Comparison of ENCODE assay signal across 8 cellular contexts in the genomic region with DNA sequence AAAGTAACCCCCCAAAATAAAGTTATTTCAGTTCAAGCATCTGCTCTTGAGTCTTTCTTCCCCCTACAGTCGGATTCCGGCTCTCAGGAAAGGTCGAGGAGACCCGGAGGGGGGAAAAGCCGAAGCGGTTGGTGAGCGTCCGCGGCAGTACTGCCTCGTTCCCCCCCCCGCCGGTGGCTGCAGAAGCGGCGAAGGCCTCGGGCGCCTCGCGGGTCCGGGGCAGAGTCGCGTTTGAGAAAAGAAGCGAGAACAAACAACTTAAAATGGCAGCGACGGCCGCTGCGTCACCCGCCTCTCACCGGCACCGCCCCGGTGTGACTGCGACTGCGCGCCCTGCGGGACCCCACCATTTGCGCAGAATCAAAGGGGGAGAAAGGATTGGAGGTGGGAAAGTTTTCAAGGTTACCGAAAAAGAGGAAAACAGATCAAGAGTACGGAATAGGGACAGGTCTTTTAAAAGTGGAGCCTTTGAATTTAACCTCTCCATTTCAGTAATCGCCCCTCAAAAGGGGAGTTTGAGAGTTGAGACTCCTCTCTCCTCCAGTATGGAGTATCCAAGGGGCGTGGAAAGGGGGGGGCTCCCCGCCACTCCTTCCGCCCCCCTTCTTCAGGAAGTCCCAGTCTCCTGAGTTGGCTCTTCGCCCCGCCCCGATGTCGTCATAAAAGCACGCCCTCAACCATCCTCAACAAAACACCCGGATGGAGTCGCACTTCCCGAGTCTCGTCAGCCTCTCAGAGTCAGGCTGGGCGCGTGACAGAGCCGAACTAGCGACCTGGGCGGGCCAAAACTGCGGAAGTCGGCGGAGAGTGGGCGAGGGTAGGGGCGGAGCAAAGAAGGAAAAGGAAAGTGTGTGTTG. TPM values are rescaled to one million over a fixed set of nuclear protein-coding genes. Genes with fewer than 3 reads are reported as not detected.
A peak's percentile ranks its signal among the peaks of the same experiment; 100 is the strongest.
DNase-seq lines count a peak whose midpoint lies in the region; ATAC-seq and TF ChIP-seq lines count a peak whose summit lies in the region.

No MANE protein-coding gene starts in this region.

- no peaks in the 10 kb centered on the region for H3K9me3 Mint-ChIP-seq in activated T-helper 2 cell treated with anti-CD3 and anti-CD28 coated beads, Interferon-gamma antibody, Interleukin-2, Interleukin-4, amounts not matched to agents 10 μg/mL and 5 μg/mL and 100 μg/mL, durations not matched to agents 14 hours and 24 hours and 36 hours
- H3K9me3 Mint-ChIP-seq in naive B cell: peaks cover 0 to 2% (median 0%) of the 10 kb centered on the region in 7 donors
- no peaks in the 10 kb centered on the region for H3K9me3 Mint-ChIP-seq in stimulated activated effector memory CD8-positive, alpha-beta T cell treated with anti-CD3 and anti-CD28 coated beads, Interleukin-12 subunit alpha, Interleukin-12 subunit beta, amount 100 ng/mL, for 72 hours

- no peaks in the 10 kb centered on the region for H3K4me1 ChIP-seq in fibroblast of lung (ENCODE audit: control insufficient read depth, extremely low read depth, insufficient read depth, low read length)

- no peak for TF ChIP-seq CTCF in LNCaP clone FGC (IDR thresholded peaks at IDR 0.05; ENCODE audit: control insufficient read depth, extremely low read depth, insufficient read depth)
- TF ChIP-seq CTCF in fibroblast of lung (conservative IDR thresholded peaks at IDR 0.05 in 1 of 2, IDR thresholded peaks at IDR 0.05 in 1 of 2; ENCODE audit: low read depth in 1 of 2, low read length in 2 of 2): no peak

- peak overlapping the region; percentile 81 for H3K4me2 ChIP-seq in fibroblast of lung (ENCODE audit: extremely low read depth, insufficient read depth, low read length)

- H3K4me3 Mint-ChIP-seq in activated T-helper 2 cell treated with anti-CD3 and anti-CD28 coated beads, Interferon-gamma antibody, Interleukin-2, Interleukin-4, amounts not matched to agents 10 μg/mL and 5 μg/mL and 100 μg/mL, durations not matched to agents 14 hours and 24 hours and 36 hours (ENCODE audit: low read depth): peak overlapping the region; percentile 99
- peak overlapping the region; percentile 90 to 100 (median 96) for H3K4me3 Mint-ChIP-seq in naive B cell
- peak overlapping the region; percentile 99 for H3K4me3 Mint-ChIP-seq in stimulated activated effector memory CD8-positive, alpha-beta T cell treated with anti-CD3 and anti-CD28 coated beads, Interleukin-12 subunit alpha, Interleukin-12 subunit beta, amount 100 ng/mL, for 72 hours

- H3K27ac ChIP-seq in fibroblast of lung (ENCODE audit: insufficient read depth, low read length): peak overlapping the region; percentile 97

- H2AFZ ChIP-seq in fibroblast of lung (ENCODE audit: low read length): peak overlapping the region; percentile 76

- no peaks in the 10 kb centered on the region for H3K27me3 Mint-ChIP-seq in activated T-helper 2 cell treated with anti-CD3 and anti-CD28 coated beads, Interferon-gamma antibody, Interleukin-2, Interleukin-4, amounts not matched to agents 10 μg/mL and 5 μg/mL and 100 μg/mL, durations not matched to agents 14 hours and 24 hours and 36 hours (ENCODE audit: low read depth)
- no peaks in the 10 kb centered on the region for H3K27me3 Mint-ChIP-seq in naive B cell

- peak; percentile 78 to 83 for ATAC-seq in naive B cell (ENCODE audit: low read depth in 2 of 2)
- peak; percentile 91 for ATAC-seq in stimulated activated effector memory CD8-positive, alpha-beta T cell treated with anti-CD3 and anti-CD28 coated beads, Interleukin-12 subunit alpha, Interleukin-12 subunit beta, amount 100 ng/mL, for 72 hours

- peak overlapping the region; percentile 98 for H3K4me3 ChIP-seq in LNCaP clone FGC (ENCODE audit: low read depth, low read length)
- H3K4me3 ChIP-seq in fibroblast of lung (replicated peaks in 1 of 4; ENCODE audit: control extremely low read depth in 1 of 4, insufficient read depth in 1 of 4, low read depth in 3 of 4, low read length in 4 of 4): peak overlapping the region; percentile 61 to 95 (median 91)

- no peaks in the 10 kb centered on the region for H3K27me3 ChIP-seq in fibroblast of lung (ENCODE audit: control insufficient read depth, insufficient read depth, low read length)

- intact Hi-C loops in activated T-helper 2 cell treated with anti-CD3 and anti-CD28 coated beads, Interferon-gamma antibody, Interleukin-2, Interleukin-4, amounts not matched to agents 10 μg/mL and 5 μg/mL and 100 μg/mL, durations not matched to agents 14 hours and 24 hours and 36 hours (cut with micrococcal nuclease): loop anchor here (1.0 kb wide), 3 partner anchors 22 to 55 kb away; a partner anchor contains a TSS

- peak overlapping the region; percentile 100 for H3K27ac Mint-ChIP-seq in activated T-helper 2 cell treated with anti-CD3 and anti-CD28 coated beads, Interferon-gamma antibody, Interleukin-2, Interleukin-4, amounts not matched to agents 10 μg/mL and 5 μg/mL and 100 μg/mL, durations not matched to agents 14 hours and 24 hours and 36 hours
- H3K27ac Mint-ChIP-seq in naive B cell: peak overlapping the region; percentile 98 to 100 (median 100)
- H3K27ac Mint-ChIP-seq in stimulated activated effector memory CD8-positive, alpha-beta T cell treated with anti-CD3 and anti-CD28 coated beads, Interleukin-12 subunit alpha, Interleukin-12 subunit beta, amount 100 ng/mL, for 72 hours: peak overlapping the region; percentile 99

- H4K20me1 ChIP-seq in fibroblast of lung (ENCODE audit: control insufficient read depth, extremely low read depth, insufficient read depth, low read length): peaks cover 5% of the 10 kb centered on the region

- H3K36me3 ChIP-seq in fibroblast of lung (ENCODE audit: control insufficient read depth, insufficient read depth, low read length): no peaks in the 10 kb centered on the region

- H3K4me1 Mint-ChIP-seq in activated T-helper 2 cell treated with anti-CD3 and anti-CD28 coated beads, Interferon-gamma antibody, Interleukin-2, Interleukin-4, amounts not matched to agents 10 μg/mL and 5 μg/mL and 100 μg/mL, durations not matched to agents 14 hours and 24 hours and 36 hours (ENCODE audit: low read depth): peaks cover 33% of the 10 kb centered on the region
- H3K4me1 Mint-ChIP-seq in naive B cell: peaks cover 24 to 46% (median 42%) of the 10 kb centered on the region in 3 donors
- H3K4me1 Mint-ChIP-seq in stimulated activated effector memory CD8-positive, alpha-beta T cell treated with anti-CD3 and anti-CD28 coated beads, Interleukin-12 subunit alpha, Interleukin-12 subunit beta, amount 100 ng/mL, for 72 hours: peaks cover 31% of the 10 kb centered on the region

- peak overlapping the region; percentile 94 for H3K9ac ChIP-seq in fibroblast of lung (ENCODE audit: insufficient read depth, low read length)

- peaks cover 44% of the 10 kb centered on the region for H3K36me3 Mint-ChIP-seq in activated T-helper 2 cell treated with anti-CD3 and anti-CD28 coated beads, Interferon-gamma antibody, Interleukin-2, Interleukin-4, amounts not matched to agents 10 μg/mL and 5 μg/mL and 100 μg/mL, durations not matched to agents 14 hours and 24 hours and 36 hours (ENCODE audit: low read depth)
- H3K36me3 Mint-ChIP-seq in naive B cell: peaks cover 4 to 15% of the 10 kb centered on the region in 2 donors
- peaks cover 56% of the 10 kb centered on the region for H3K36me3 Mint-ChIP-seq in stimulated activated effector memory CD8-positive, alpha-beta T cell treated with anti-CD3 and anti-CD28 coated beads, Interleukin-12 subunit alpha, Interleukin-12 subunit beta, amount 100 ng/mL, for 72 hours

- H3K9me3 ChIP-seq in fibroblast of lung (ENCODE audit: control insufficient read depth, insufficient read depth, low read depth, low read length): no peaks in the 10 kb centered on the region

- H3K79me2 ChIP-seq in fibroblast of lung (ENCODE audit: control insufficient read depth, insufficient read depth, low read length): peaks cover 47% of the 10 kb centered on the region

- peak; percentile 100 for DNase-seq in EL
- peak; percentile 99 for DNase-seq in H4 (ENCODE audit: low spot score)
- DNase-seq in LNCaP clone FGC (ENCODE audit: low read depth): peak; percentile 99
- DNase-seq in RPMI8226: peak; percentile 100
- peak; percentile 100 for DNase-seq in activated T-helper 2 cell treated with anti-CD3 and anti-CD28 coated beads, Interferon-gamma antibody, Interleukin-2, Interleukin-4, amounts not matched to agents 10 μg/mL and 5 μg/mL and 100 μg/mL, durations not matched to agents 14 hours and 24 hours and 36 hours (ENCODE audit: low spot score)
- peak; percentile 100 for DNase-seq in fibroblast of lung (ENCODE audit: low read depth in 2 of 2)
- peak; percentile 100 for DNase-seq in naive B cell
- DNase-seq in stimulated activated effector memory CD8-positive, alpha-beta T cell treated with anti-CD3 and anti-CD28 coated beads, Interleukin-12 subunit alpha, Interleukin-12 subunit beta, amount 100 ng/mL, for 72 hours (ENCODE audit: low spot score in 2 of 2): peak; percentile 95 to 99

RNA-seq across cellular contexts. Expression of a gene that starts 1.9 kb away (rescaled TPM):
- total RNA-seq in H4 (2014; rRNA removed; shearing (Covaris generic)): 115 and 120 TPM in 2 replicates
- 117 and 122 TPM in 2 replicates for total RNA-seq in activated T-helper 2 cell treated with anti-CD3 and anti-CD28 coated beads, Interferon-gamma antibody, Interleukin-2, Interleukin-4, amounts not matched to agents 10 μg/mL and 5 μg/mL and 100 μg/mL, durations not matched to agents 14 hours and 24 hours and 36 hours
- 72.9 and 103 TPM in 2 replicates for total RNA-seq in fibroblast of lung
- 120 and 147 TPM in 2 replicates for polyA plus RNA-seq in fibroblast of lung
- 68.0 and 80.7 TPM in 2 replicates for polyA plus RNA-seq in fibroblast of lung (2012)
- 32.8 and 35.4 TPM in 2 replicates for polyA minus RNA-seq in fibroblast of lung (ENCODE audit: low replicate concordance)
- 100 to 1,000 TPM; 100 to 145 (median 120) TPM for polyA plus RNA-seq in naive B cell (ENCODE audit: low read depth in 6 of 6)

RNA-seq across cellular contexts. Expression of a gene that starts 53.9 kb away (rescaled TPM):
- total RNA-seq in H4 (2014; rRNA removed; shearing (Covaris generic)): 67.2 and 75.9 TPM in 2 replicates
- 68.5 and 71.5 TPM in 2 replicates for total RNA-seq in activated T-helper 2 cell treated with anti-CD3 and anti-CD28 coated beads, Interferon-gamma antibody, Interleukin-2, Interleukin-4, amounts not matched to agents 10 μg/mL and 5 μg/mL and 100 μg/mL, durations not matched to agents 14 hours and 24 hours and 36 hours
- 12.9 and 13.6 TPM in 2 replicates for total RNA-seq in fibroblast of lung
- polyA plus RNA-seq in fibroblast of lung: 18.9 and 35.5 TPM in 2 replicates
- polyA plus RNA-seq in fibroblast of lung (2012): 16.4 and 30.3 TPM in 2 replicates
- 2.5 and 11.1 TPM in 2 replicates for polyA minus RNA-seq in fibroblast of lung (ENCODE audit: low replicate concordance)
- 1 to 10 TPM; 2.9 to 8.3 (median 4.2) TPM for polyA plus RNA-seq in naive B cell (ENCODE audit: low read depth in 6 of 6)

RNA-seq across cellular contexts. Expression of a gene that starts 54.0 kb away (rescaled TPM):
- 18.3 and 22.2 TPM in 2 replicates for total RNA-seq in H4 (2014; rRNA removed; shearing (Covaris generic))
- total RNA-seq in activated T-helper 2 cell treated with anti-CD3 and anti-CD28 coated beads, Interferon-gamma antibody, Interleukin-2, Interleukin-4, amounts not matched to agents 10 μg/mL and 5 μg/mL and 100 μg/mL, durations not matched to agents 14 hours and 24 hours and 36 hours: 30.2 and 36.6 TPM in 2 replicates
- total RNA-seq in fibroblast of lung: 7.7 and 12.2 TPM in 2 replicates
- polyA plus RNA-seq in fibroblast of lung: 23.7 and 26.4 TPM in 2 replicates
- 24.9 and 26.4 TPM in 2 replicates for polyA plus RNA-seq in fibroblast of lung (2012)
- 1.3 and 2.5 TPM in 2 replicates for polyA minus RNA-seq in fibroblast of lung (ENCODE audit: low replicate concordance)
- polyA plus RNA-seq in naive B cell (ENCODE audit: low read depth in 6 of 6): 10 to 100 TPM in 1 of 6 donors, 1 to 10 TPM in 5; 4.0 to 10.8 (median 9.1) TPM

RNA-seq across cellular contexts. Expression of a gene that starts 54.1 kb away (rescaled TPM):
- 38.1 and 51.0 TPM in 2 replicates for total RNA-seq in H4 (2014; rRNA removed; shearing (Covaris generic))
- 45.6 and 47.0 TPM in 2 replicates for total RNA-seq in activated T-helper 2 cell treated with anti-CD3 and anti-CD28 coated beads, Interferon-gamma antibody, Interleukin-2, Interleukin-4, amounts not matched to agents 10 μg/mL and 5 μg/mL and 100 μg/mL, durations not matched to agents 14 hours and 24 hours and 36 hours
- 29.0 and 37.5 TPM in 2 replicates for total RNA-seq in fibroblast of lung
- 32.5 and 33.2 TPM in 2 replicates for polyA plus RNA-seq in fibroblast of lung
- polyA plus RNA-seq in fibroblast of lung (2012): 27.5 and 30.0 TPM in 2 replicates
- polyA minus RNA-seq in fibroblast of lung (ENCODE audit: low replicate concordance): 2.3 and 4.7 TPM in 2 replicates
- polyA plus RNA-seq in naive B cell (ENCODE audit: low read depth in 6 of 6): 10 to 100 TPM; 14.9 to 48.7 (median 32.0) TPM

Comparison
In these comparisons a context has a peak if more than half of its experiments do, and no peak if none do; other contexts are left out.
1. Peak in every context shown above with its lines: DNase-seq, ATAC-seq, H3K4me3 ChIP-seq and H3K27ac ChIP-seq.